In genomic region chr11:28170759-28171158, GRCh38 we compare ENCODE assay signal across 27 cellular contexts.
A peak's percentile ranks its signal among the peaks of the same experiment; 100 is the strongest.
DNase-seq lines count a peak whose midpoint lies in the region; ATAC-seq, FAIRE-seq and TF ChIP-seq lines count a peak whose summit lies in the region.
"Had no signal": no experiment of that assay in that cellular context is flagged by ENCODE, and none has a peak within 500 bp of the region (broad histone marks: within the 10 kb centered on the region; RNA-seq: fewer than 3 reads in every experiment).

No MANE protein-coding gene starts in this region.

- H3K79me2 ChIP-seq in K562 (ENCODE audit: control insufficient read depth, insufficient read depth, low read length), result no peaks in the 10 kb centered on the region

- intact Hi-C loops in activated CD8-positive, alpha-beta T cell treated with anti-CD3 and anti-CD28 coated beads for 36 hours (cut with micrococcal nuclease), result no loop called here
- intact Hi-C loops in K562 (cut with micrococcal nuclease), result no loop called here

- in situ Hi-C loops in K562 (cut with MboI), result no loop called here

- peaks cover 3% of the 10 kb centered on the region; the same call in 2 of the 3 replicates for H3K36me3 ChIP-seq in K562 (ENCODE audit: control insufficient read depth, insufficient read depth, low read length)
- H3K36me3 ChIP-seq: BE2C, BLaER1 had no signal

- WGBS in K562 (ENCODE audit: insufficient coverage, low coverage, missing lambda C conversion rate), result 68% methylated on average over 4 of the region's 4 CpGs

- POLR2A ChIA-PET in activated CD8-positive, alpha-beta T cell treated with anti-CD3 and anti-CD28 coated beads, Interleukin-2, amount 10 ng/mL, durations not matched to agents 7 days and 5 days (lab: Charles Lee), result no interaction called here
- POLR2A ChIA-PET in activated CD8-positive, alpha-beta T cell treated with anti-CD3 and anti-CD28 coated beads for 36 hours (lab: Charles Lee), result no interaction called here
- POLR2A ChIA-PET in K562 (lab: Yijun Ruan, JAX), result interaction anchor here (0.6 to 0.8 kb wide), 2 partner anchors 9 to 101 kb away, joined by 3 to 4 read pairs; no protein-coding TSS in a partner anchor

- H3K4me2 ChIP-seq in K562 (ENCODE audit: insufficient read depth, low read length), result no peak overlapping the region
- H3K4me2 ChIP-seq: BLaER1 had no signal

- H3K27ac ChIP-seq in K562 (ENCODE audit: extremely low read depth, low read depth, low read length), result no peak overlapping the region
- H3K27ac ChIP-seq: BLaER1 had no signal

- H3K27me3 Mint-ChIP-seq in activated CD8-positive, alpha-beta T cell treated with anti-CD3 and anti-CD28 coated beads, Interleukin-2, amount 10 ng/mL, durations not matched to agents 7 days and 5 days (ENCODE audit: low read depth), result no peaks in the 10 kb centered on the region
- H3K27me3 Mint-ChIP-seq in activated CD8-positive, alpha-beta T cell treated with anti-CD3 and anti-CD28 coated beads for 36 hours, result no peaks in the 10 kb centered on the region
- H3K27me3 Mint-ChIP-seq in progenitor cell of endocrine pancreas, result no peaks in the 10 kb centered on the region
- no peaks in the 10 kb centered on the region for H3K27me3 Mint-ChIP-seq in activated T-cell treated with anti-CD3 and anti-CD28 coated beads, Interleukin-2, amount 50 U/mL, for 24 hours
- H3K27me3 Mint-ChIP-seq: CD4-positive, alpha-beta memory T cell; CD4-positive, CD25-positive, alpha-beta regulatory T cell; CD8-positive, alpha-beta memory T cell had no signal

- no peak for DNase-seq in activated CD8-positive, alpha-beta T cell treated with anti-CD3 and anti-CD28 coated beads, Interleukin-2, amount 10 ng/mL, durations not matched to agents 7 days and 5 days
- DNase-seq in activated CD8-positive, alpha-beta T cell treated with anti-CD3 and anti-CD28 coated beads for 36 hours, result no peak
- no peak for DNase-seq in K562 (ENCODE audit: extremely low read depth in 1 of 4, low spot score in 3 of 4)
- no peak for DNase-seq in progenitor cell of endocrine pancreas (ENCODE audit: low spot score, unreplicated experiment)
- no peak for DNase-seq in activated T-cell treated with anti-CD3 and anti-CD28 coated beads, Interleukin-2, amount 50 U/mL, for 24 hours
- DNase-seq: 8988T; ACHN; BE2C; C1 segment of cervical spinal cord; CD4-positive, alpha-beta memory T cell; CD4-positive, CD25-positive, alpha-beta regulatory T cell; CD8-positive, alpha-beta memory T cell; COR-L47; DMS 273 treated with DMSO at 0.1 percent for 48 hours; DMS153; DMS53; DMS79; DND-41; EL; GDM1 had no signal

- CTCF ChIA-PET in activated CD8-positive, alpha-beta T cell treated with anti-CD3 and anti-CD28 coated beads, Interleukin-2, amount 10 ng/mL, durations not matched to agents 7 days and 5 days (lab: Charles Lee), result no interaction called here
- CTCF ChIA-PET in activated CD8-positive, alpha-beta T cell treated with anti-CD3 and anti-CD28 coated beads for 36 hours (lab: Charles Lee), result no interaction called here
- CTCF ChIA-PET in K562 (lab: Yijun Ruan, JAX; ENCODE audit: low intra/inter-chr PET ratio), result no interaction called here

- no peak for ATAC-seq in activated CD8-positive, alpha-beta T cell treated with anti-CD3 and anti-CD28 coated beads, Interleukin-2, amount 10 ng/mL, durations not matched to agents 7 days and 5 days
- no peak for ATAC-seq in activated CD8-positive, alpha-beta T cell treated with anti-CD3 and anti-CD28 coated beads for 36 hours
- no peak for ATAC-seq in K562
- ATAC-seq in GM18909 (IDR thresholded peaks at IDR 0.05; ENCODE audit: poor library complexity, unreplicated experiment), result no peak
- ATAC-seq: GM12878 had no signal

- TF ChIP-seq EP300 in K562 (IDR thresholded peaks at IDR 0.05; ENCODE audit: low read length), result no peak

- H3K9ac ChIP-seq in K562 (ENCODE audit: insufficient read depth in 1 of 2, low read depth in 2 of 2, low read length in 2 of 2), result no peak overlapping the region
- H3K9ac ChIP-seq: BLaER1 had no signal

- H3K9me1 ChIP-seq in K562 (ENCODE audit: control insufficient read depth, insufficient read depth, low read length), result no peaks in the 10 kb centered on the region

- peak overlapping the region; percentile 46 for H3K27ac Mint-ChIP-seq in activated CD8-positive, alpha-beta T cell treated with anti-CD3 and anti-CD28 coated beads, Interleukin-2, amount 10 ng/mL, durations not matched to agents 7 days and 5 days
- no peak overlapping the region for H3K27ac Mint-ChIP-seq in activated CD8-positive, alpha-beta T cell treated with anti-CD3 and anti-CD28 coated beads for 36 hours
- peak overlapping the region; percentile 60 for H3K27ac Mint-ChIP-seq in progenitor cell of endocrine pancreas
- H3K27ac Mint-ChIP-seq in activated T-cell treated with anti-CD3 and anti-CD28 coated beads, Interleukin-2, amount 50 U/mL, for 24 hours, result no peak overlapping the region
- H3K27ac Mint-ChIP-seq: CD14-positive monocyte had no signal

- H3K9me3 Mint-ChIP-seq in activated CD8-positive, alpha-beta T cell treated with anti-CD3 and anti-CD28 coated beads, Interleukin-2, amount 10 ng/mL, durations not matched to agents 7 days and 5 days (ENCODE audit: insufficient read depth), result peaks cover 4% of the 10 kb centered on the region
- H3K9me3 Mint-ChIP-seq in activated CD8-positive, alpha-beta T cell treated with anti-CD3 and anti-CD28 coated beads for 36 hours, result peaks cover 3% of the 10 kb centered on the region
- H3K9me3 Mint-ChIP-seq in progenitor cell of endocrine pancreas (ENCODE audit: low read depth), result peaks cover 14% of the 10 kb centered on the region
- H3K9me3 Mint-ChIP-seq in activated T-cell treated with anti-CD3 and anti-CD28 coated beads, Interleukin-2, amount 50 U/mL, for 24 hours, result peaks cover 9% of the 10 kb centered on the region

- TF ChIP-seq CTCF in activated CD8-positive, alpha-beta T cell treated with anti-CD3 and anti-CD28 coated beads for 36 hours (IDR thresholded peaks at IDR 0.05), result no peak
- no peak for TF ChIP-seq CTCF in K562 (IDR thresholded peaks at IDR 0.05 in 2 of 3, conservative IDR thresholded peaks at IDR 0.05 in 1 of 3; ENCODE audit: insufficient read depth in 2 of 3, low read depth in 1 of 3, low read length in 3 of 3)
- no peak for TF ChIP-seq CTCF in progenitor cell of endocrine pancreas (IDR thresholded peaks at IDR 0.05; ENCODE audit: unreplicated experiment)

- H3K4me1 Mint-ChIP-seq in activated CD8-positive, alpha-beta T cell treated with anti-CD3 and anti-CD28 coated beads, Interleukin-2, amount 10 ng/mL, durations not matched to agents 7 days and 5 days (ENCODE audit: low read depth), result peaks cover 13% of the 10 kb centered on the region
- peaks cover 17% of the 10 kb centered on the region for H3K4me1 Mint-ChIP-seq in activated CD8-positive, alpha-beta T cell treated with anti-CD3 and anti-CD28 coated beads for 36 hours (ENCODE audit: low read depth)
- H3K4me1 Mint-ChIP-seq in progenitor cell of endocrine pancreas (ENCODE audit: low read depth), result peaks cover 21% of the 10 kb centered on the region
- H3K4me1 Mint-ChIP-seq in activated T-cell treated with anti-CD3 and anti-CD28 coated beads, Interleukin-2, amount 50 U/mL, for 24 hours (ENCODE audit: low read depth), result peaks cover 21% of the 10 kb centered on the region
- H3K4me1 Mint-ChIP-seq: CD14-positive monocyte had no signal

- H4K20me1 ChIP-seq in K562 (replicated peaks; ENCODE audit: control insufficient read depth, insufficient read depth, low read length), result no peaks in the 10 kb centered on the region
- H4K20me1 ChIP-seq: BLaER1 had no signal

- no peak for TF ChIP-seq POLR2A in K562 (conservative IDR thresholded peaks at IDR 0.05)

- peak; percentile 48 for FAIRE-seq in K562 (lab: Jason Lieb, UNC)
- FAIRE-seq: A204.1, GM18507, GM19239 had no signal

- no peak overlapping the region for H3K4me3 ChIP-seq in K562
- H3K4me3 ChIP-seq: BLaER1, GM12878 had no signal

- H2AFZ ChIP-seq in K562 (ENCODE audit: low read depth, low read length), result no peak overlapping the region

- H3K4me3 Mint-ChIP-seq in activated CD8-positive, alpha-beta T cell treated with anti-CD3 and anti-CD28 coated beads, Interleukin-2, amount 10 ng/mL, durations not matched to agents 7 days and 5 days, result no peak overlapping the region
- no peak overlapping the region for H3K4me3 Mint-ChIP-seq in activated CD8-positive, alpha-beta T cell treated with anti-CD3 and anti-CD28 coated beads for 36 hours
- H3K4me3 Mint-ChIP-seq in progenitor cell of endocrine pancreas (ENCODE audit: low read depth), result no peak overlapping the region
- no peak overlapping the region for H3K4me3 Mint-ChIP-seq in activated T-cell treated with anti-CD3 and anti-CD28 coated beads, Interleukin-2, amount 50 U/mL, for 24 hours
- H3K4me3 Mint-ChIP-seq: CD14-positive monocyte; CD4-positive, alpha-beta memory T cell; CD4-positive, CD25-positive, alpha-beta regulatory T cell; CD8-positive, alpha-beta memory T cell had no signal

- no peaks in the 10 kb centered on the region for H3K9me3 ChIP-seq in K562 (replicated peaks; ENCODE audit: control insufficient read depth, insufficient read depth, low read depth, low read length)
- H3K9me3 ChIP-seq: BE2C, BLaER1 had no signal

- no TSS peak for BruUV-seq in K562 (replicated peaks; lab: Mats Ljungman, UMichigan)

- TF ChIP-seq RAD21 in K562 (CRISPR knock-in tag; conservative IDR thresholded peaks at IDR 0.05 in 1 of 2, IDR thresholded peaks at IDR 0.05 in 1 of 2), result no peak

- no peaks in the 10 kb centered on the region for H3K27me3 ChIP-seq in K562 (ENCODE audit: control insufficient read depth in 2 of 2, insufficient read depth in 2 of 2, low read length in 2 of 2)
- H3K27me3 ChIP-seq: BE2C, BLaER1 had no signal

- H3K4me1 ChIP-seq in K562 (replicated peaks in 1 of 2; ENCODE audit: control insufficient read depth in 2 of 2, insufficient read depth in 2 of 2, low read length in 2 of 2), result no peaks in the 10 kb centered on the region
- H3K4me1 ChIP-seq: BE2C, BLaER1 had no signal

- peaks cover 23% of the 10 kb centered on the region for H3K36me3 Mint-ChIP-seq in activated CD8-positive, alpha-beta T cell treated with anti-CD3 and anti-CD28 coated beads, Interleukin-2, amount 10 ng/mL, durations not matched to agents 7 days and 5 days (ENCODE audit: low read depth)
- H3K36me3 Mint-ChIP-seq in activated CD8-positive, alpha-beta T cell treated with anti-CD3 and anti-CD28 coated beads for 36 hours (ENCODE audit: low read depth), result peaks cover 27% of the 10 kb centered on the region
- peaks cover 30% of the 10 kb centered on the region for H3K36me3 Mint-ChIP-seq in progenitor cell of endocrine pancreas (ENCODE audit: insufficient read depth)
- H3K36me3 Mint-ChIP-seq in activated T-cell treated with anti-CD3 and anti-CD28 coated beads, Interleukin-2, amount 50 U/mL, for 24 hours (ENCODE audit: low read depth), result peaks cover 54% of the 10 kb centered on the region

TF ChIP-seq in K562, 482 proteins besides CTCF, POLR2A, EP300 and RAD21 (continues in another document):
- peak; percentile 87; the same call in 1 of the 2 replicates for TF ChIP-seq ZNF668 (CRISPR knock-in tag; IDR thresholded peaks at IDR 0.05)

Comparison
In these comparisons a context has a peak if more than half of its experiments do, and no peak if none do; other contexts are left out.
1. H3K27ac Mint-ChIP-seq: peak in activated CD8-positive, alpha-beta T cell treated with anti-CD3 and anti-CD28 coated beads, Interleukin-2, amount 10 ng/mL, durations not matched to agents 7 days and 5 days (single experiment) and progenitor cell of endocrine pancreas (single experiment); none in activated CD8-positive, alpha-beta T cell treated with anti-CD3 and anti-CD28 coated beads for 36 hours (single experiment) and activated T-cell treated with anti-CD3 and anti-CD28 coated beads, Interleukin-2, amount 50 U/mL, for 24 hours (single experiment).